9 cellular contexts compared by ENCODE assay signal in genomic region chr7:99618726-99619125, GRCh38. TPM values are rescaled to one million over a fixed set of nuclear protein-coding genes. Genes with fewer than 3 reads are reported as not detected.
DNase-seq lines count a peak whose midpoint lies in the region; ATAC-seq, FAIRE-seq and TF ChIP-seq lines count a peak whose summit lies in the region.
"Had no signal": no experiment of that assay in that cellular context is flagged by ENCODE, and none has a peak within 500 bp of the region (broad histone marks: within the 10 kb centered on the region; RNA-seq: fewer than 3 reads in every experiment).

No MANE protein-coding gene starts in this region.

- DNase-seq in A549 (ENCODE audit: low read depth in 1 of 2, low spot score in 1 of 2) (peak; percentile 15 to 22), GM03348 (ENCODE audit: low spot score) (peak; percentile 34), foreskin melanocyte (peak; percentile 92), SKM-1 treated with dmso at 0.1 percent for 144 hours (lab: John Stamatoyannopoulos, UW; ENCODE audit: unreplicated experiment) (no peak), kidney glomerular epithelial cell (lab: John Stamatoyannopoulos, UW) (no peak), hippocampal formation (lab: John Stamatoyannopoulos, UW) (no peak)
- no peak for DNase-seq in activated CD4-positive, alpha-beta memory T cell treated with anti-CD3 and anti-CD28 coated beads for 36 hours
- DNase-seq: activated CD4-positive, alpha-beta T cell treated with anti-CD3 and anti-CD28 coated beads for 48 hours had no signal

- H3K36me3 Mint-ChIP-seq in activated CD4-positive, alpha-beta memory T cell treated with anti-CD3 and anti-CD28 coated beads for 36 hours = peaks cover 47% of the 10 kb centered on the region

- ATAC-seq in A549 (no peak), HG02885 (IDR thresholded peaks at IDR 0.05; ENCODE audit: poor library complexity, unreplicated experiment) (no peak)

- H3K9me3 ChIP-seq in A549 = no peaks in the 10 kb centered on the region

- H3K27me3 Mint-ChIP-seq in activated CD4-positive, alpha-beta memory T cell treated with anti-CD3 and anti-CD28 coated beads for 36 hours = no peaks in the 10 kb centered on the region

- peak overlapping the region; percentile 95 for H3K4me3 Mint-ChIP-seq in activated CD4-positive, alpha-beta memory T cell treated with anti-CD3 and anti-CD28 coated beads for 36 hours

- TF ChIP-seq EP300 in A549 (IDR thresholded peaks at IDR 0.05) = no peak

- CTCF ChIA-PET in A549 (lab: Yijun Ruan, JAX) = interaction anchor here (0.7 to 3.2 kb wide), 2 partner anchors 171 to 1438 kb away, joined by 3 to 12 read pairs; no protein-coding TSS in a partner anchor
- CTCF ChIA-PET in activated CD4-positive, alpha-beta memory T cell treated with anti-CD3 and anti-CD28 coated beads for 36 hours (lab: Charles Lee) = no interaction called here

- H3K27ac Mint-ChIP-seq in activated CD4-positive, alpha-beta memory T cell treated with anti-CD3 and anti-CD28 coated beads for 36 hours = peak overlapping the region; percentile 55

- peaks cover 58% of the 10 kb centered on the region for H3K4me1 Mint-ChIP-seq in activated CD4-positive, alpha-beta memory T cell treated with anti-CD3 and anti-CD28 coated beads for 36 hours (ENCODE audit: low read depth)

- no peak for TF ChIP-seq RAD21 in A549 (conservative IDR thresholded peaks at IDR 0.05 in 1 of 2, IDR thresholded peaks at IDR 0.05 in 1 of 2)

- TF ChIP-seq CTCF in A549 (IDR thresholded peaks at IDR 0.05) = no peak

- no peak overlapping the region for H3K27ac ChIP-seq in A549

- POLR2A ChIA-PET in A549 (lab: Yijun Ruan, JAX) = no interaction called here
- POLR2A ChIA-PET in activated CD4-positive, alpha-beta memory T cell treated with anti-CD3 and anti-CD28 coated beads for 36 hours (lab: Charles Lee) = no interaction called here

- H3K4me1 ChIP-seq in A549 = peaks cover 20% of the 10 kb centered on the region

- no peak overlapping the region for H3K4me3 ChIP-seq in A549

- 79% methylated on average over 3 of the region's 3 CpGs for WGBS in A549 (ENCODE audit: missing lambda C conversion rate)

- FAIRE-seq in A549 (lab: Jason Lieb, UNC) = no peak

- TF ChIP-seq POLR2A in A549 (IDR thresholded peaks at IDR 0.05; ENCODE audit: low read length) = no peak

- H3K4me2 ChIP-seq in A549 = peak overlapping the region; percentile 94; the same call in 2 of the 3 replicates

- intact Hi-C loops in activated CD4-positive, alpha-beta memory T cell treated with anti-CD3 and anti-CD28 coated beads for 36 hours (cut with micrococcal nuclease) = no loop called here

- no peaks in the 10 kb centered on the region for H3K9me3 Mint-ChIP-seq in activated CD4-positive, alpha-beta memory T cell treated with anti-CD3 and anti-CD28 coated beads for 36 hours

TF ChIP-seq in A549, 52 proteins besides CTCF, POLR2A, EP300 and RAD21:
- TF ChIP-seq ZC3H11A (IDR thresholded peaks at IDR 0.05) (no peak), HEYL (CRISPR knock-in tag; IDR thresholded peaks at IDR 0.05) (no peak), FOXS1 (CRISPR knock-in tag; IDR thresholded peaks at IDR 0.05) (no peak)
TF ChIP-seq in A549: peak in this region for 0.

RNA-seq across cellular contexts. Expression of gene ZSCAN25, which starts 2.0 kb away (rescaled TPM):
- 9.3 and 10.1 TPM in 2 replicates for polyA plus RNA-seq in A549 (2011; rRNA removed)
- polyA plus RNA-seq in A549 (2012; cell fraction: cytosol; rRNA removed) = 6.6 and 8.1 TPM in 2 replicates
- polyA plus RNA-seq in A549 (2012; cell fraction: nucleus; rRNA removed) = 13.4 and 16.3 TPM in 2 replicates
- 6.3 to 7.5 TPM (median 6.4 TPM) in 3 replicates for polyA plus RNA-seq in A549 (2017; fragmentation: RNase III; extraction: RNeasy Plus Mini Kit Qiagen cat#74134 plus additional on column Dnase treatment)
- 16.8 and 19.2 TPM in 2 replicates for polyA minus RNA-seq in A549 (2011; rRNA and poly(A)+ RNA removed)
- total RNA-seq in activated CD4-positive, alpha-beta memory T cell treated with anti-CD3 and anti-CD28 coated beads for 36 hours = 10 to 100 TPM; 15.9 to 20.3 TPM

RNA-seq across cellular contexts. Expression of gene TMEM225B, which starts 20.7 kb away (rescaled TPM):
- 5.4 and 7.7 TPM in 2 replicates for polyA plus RNA-seq in A549 (2011; rRNA removed)
- 0.86 and 0.96 TPM in 2 replicates for polyA plus RNA-seq in A549 (2012; cell fraction: cytosol; rRNA removed)
- polyA plus RNA-seq in A549 (2012; cell fraction: nucleus; rRNA removed) = 2.2 and 3.5 TPM in 2 replicates
- polyA plus RNA-seq in A549 (2017; fragmentation: RNase III; extraction: RNeasy Plus Mini Kit Qiagen cat#74134 plus additional on column Dnase treatment) = 0.59 to 0.70 TPM (median 0.59 TPM) in 3 replicates
- polyA minus RNA-seq in A549 (2011; rRNA and poly(A)+ RNA removed) = 6.9 and 7.6 TPM in 2 replicates
- total RNA-seq in activated CD4-positive, alpha-beta memory T cell treated with anti-CD3 and anti-CD28 coated beads for 36 hours = 1 to 10 TPM in 1 of 2 experiments, under 1 TPM in 1; 0.87 to 1.2 TPM

Comparison
In these comparisons a context has a peak if more than half of its experiments do, and no peak if none do; other contexts are left out.
1. DNase-seq: peak in A549 (2 of 2), GM03348 (single experiment) and foreskin melanocyte (single experiment); none in activated CD4-positive, alpha-beta memory T cell treated with anti-CD3 and anti-CD28 coated beads for 36 hours (single experiment), SKM-1 treated with dmso at 0.1 percent for 144 hours (single experiment), kidney glomerular epithelial cell (single experiment) and hippocampal formation (0 of 2).